Comparison of ENCODE assay signal across 2 cellular contexts in genomic region chr18:70172225-70172624, GRCh38.
TF ChIP-seq lines count a peak whose summit lies in the region.

No MANE protein-coding gene starts in this region.

TF ChIP-seq in Ishikawa, 13 proteins besides CTCF, POLR2A, EP300 and RAD21:
- TF ChIP-seq REST (IDR thresholded peaks at IDR 0.05; ENCODE audit: low read depth): no peak
- no peak for TF ChIP-seq CREB1 (IDR thresholded peaks at IDR 0.05; ENCODE audit: low read depth)
- no peak for TF ChIP-seq NFIC (IDR thresholded peaks at IDR 0.05)
- no peak for TF ChIP-seq TCF12 (IDR thresholded peaks at IDR 0.05; ENCODE audit: low read depth)

TF ChIP-seq in HepG2, 621 proteins besides CTCF, POLR2A, EP300 and RAD21:
- TF ChIP-seq ZNF597 (CRISPR knock-in tag; IDR thresholded peaks at IDR 0.05) (no peak), SMC3 (IDR thresholded peaks at IDR 0.05; ENCODE audit: low read length) (peak; percentile 47), STAG1 (CRISPR knock-in tag; IDR thresholded peaks at IDR 0.05) (peak; percentile 75)
